In the genomic region with DNA sequence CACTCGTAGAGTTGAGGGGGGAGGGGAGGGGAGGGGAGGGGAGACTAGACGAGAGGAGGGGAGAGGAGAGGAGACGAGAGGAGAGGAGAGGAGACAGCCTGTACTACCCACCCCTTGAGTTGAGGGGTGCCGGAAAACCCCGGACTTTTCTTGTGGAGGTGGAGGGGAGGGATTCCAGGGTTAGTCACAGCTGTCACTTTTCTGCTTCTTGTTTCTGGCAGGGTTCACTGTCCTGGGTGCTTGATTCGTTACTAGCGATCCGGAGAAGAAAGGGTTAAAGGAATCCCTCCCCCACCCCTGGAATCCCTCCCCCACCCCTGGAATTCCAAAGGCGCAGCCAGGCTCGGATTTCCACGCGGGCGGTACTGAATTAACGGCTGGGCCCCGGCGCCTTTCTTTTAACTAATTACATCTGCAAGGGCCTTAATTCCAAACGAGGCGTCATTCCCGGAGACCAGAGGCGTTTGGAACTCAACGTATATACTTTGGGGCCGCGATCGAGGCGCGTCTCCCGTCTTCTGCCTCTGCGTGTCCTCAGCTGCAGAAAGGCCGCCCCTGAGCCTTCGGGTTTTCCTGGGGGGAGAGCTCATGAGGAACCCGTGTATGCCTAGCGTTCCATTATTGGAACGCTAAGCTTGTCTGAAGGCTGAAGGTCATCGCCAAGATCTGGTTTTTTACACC, we compare ENCODE assay signal across 8 cellular contexts. TPM values are rescaled to one million over a fixed set of nuclear protein-coding genes. Genes with fewer than 3 reads are reported as not detected.
DNase-seq lines count a peak whose midpoint lies in the region; ATAC-seq and TF ChIP-seq lines count a peak whose summit lies in the region.

No MANE protein-coding gene starts in this region.

- no peak for ATAC-seq in SK-N-SH treated with all-trans-retinoic acid at 6 μM for 48 hours

- TF ChIP-seq CTCF in SK-N-SH (IDR thresholded peaks at IDR 0.05) (no peak), Peyer's patch (IDR thresholded peaks at IDR 0.05) (no peak)

- TF ChIP-seq EP300 in SK-N-SH (IDR thresholded peaks at IDR 0.05; ENCODE audit: borderline replicate concordance in 1 of 2, low read depth in 1 of 2, low read length in 1 of 2): no peak

- H3K9me3 ChIP-seq in SK-N-SH (no peaks in the 10 kb centered on the region), Peyer's patch (no peaks in the 10 kb centered on the region)

- no peaks in the 10 kb centered on the region for H3F3A ChIP-seq in SK-N-SH (replicated peaks; ENCODE audit: insufficient read depth)

- POLR2A ChIA-PET in SK-N-SH (lab: Yijun Ruan, JAX): no interaction called here

- CTCF ChIA-PET in SK-N-SH (lab: Yijun Ruan, JAX): no interaction called here

- TF ChIP-seq RAD21 in SK-N-SH (IDR thresholded peaks at IDR 0.05; ENCODE audit: low read length): no peak

- no peaks in the 10 kb centered on the region for H3K79me2 ChIP-seq in SK-N-SH (ENCODE audit: insufficient read depth)

- no peak overlapping the region for H3K4me3 ChIP-seq in SK-N-SH (ENCODE audit: low read depth in 2 of 2, low read length in 1 of 2)
- H3K4me3 ChIP-seq in Peyer's patch: peak overlapping the region in 1 of 4 donors; percentile 16
- H3K4me3 ChIP-seq in iPS-11a (ENCODE audit: low read depth, low read length): peak overlapping the region; percentile 27

- H4K20me1 ChIP-seq in SK-N-SH (ENCODE audit: insufficient read depth): no peaks in the 10 kb centered on the region

- no peak for DNase-seq in SK-N-SH
- DNase-seq in Peyer's patch: no peak
- DNase-seq in stimulated activated naive CD4-positive, alpha-beta T cell treated with Interleukin-2 at 50 U/mL for 16 hours (lab: John Stamatoyannopoulos, UW): peak; percentile 14
- no peak for DNase-seq in AG08396 (ENCODE audit: low spot score)
- no peak for DNase-seq in NCI-H69 (lab: John Stamatoyannopoulos, UW)
- no peak for DNase-seq in dermis blood vessel endothelial cell

- WGBS in SK-N-SH (ENCODE audit: low lambda C conversion rate): 12% methylated on average over 32 of the region's 34 CpGs

- H3K27me3 ChIP-seq in SK-N-SH (ENCODE audit: insufficient read depth) (peaks cover 7% of the 10 kb centered on the region; the same call in 1 of the 2 replicates), Peyer's patch (no peaks in the 10 kb centered on the region)

- no peak overlapping the region for H3K27ac ChIP-seq in SK-N-SH (ENCODE audit: low read depth in 2 of 2, low read length in 1 of 2)
- H3K27ac ChIP-seq in Peyer's patch: peak overlapping the region in 3 of 4 donors; percentile 33 to 64 (median 56)

- no peak for TF ChIP-seq POLR2A in Peyer's patch (IDR thresholded peaks at IDR 0.05)

- H3K9ac ChIP-seq in SK-N-SH: no peak overlapping the region

- H3K4me2 ChIP-seq in SK-N-SH: peak overlapping the region; percentile 24; the same call in 1 of the 2 replicates

- no peaks in the 10 kb centered on the region for H3K36me3 ChIP-seq in SK-N-SH (replicated peaks in 1 of 2; ENCODE audit: control insufficient read depth in 1 of 2, insufficient read depth in 2 of 2, low read length in 1 of 2)
- no peaks in the 10 kb centered on the region for H3K36me3 ChIP-seq in Peyer's patch

- no peak overlapping the region for H2AFZ ChIP-seq in SK-N-SH (ENCODE audit: low read depth)

- H3K9me2 ChIP-seq in SK-N-SH: no peaks in the 10 kb centered on the region

- H3K4me1 ChIP-seq in SK-N-SH (ENCODE audit: control insufficient read depth in 1 of 2, insufficient read depth in 2 of 2, low read depth in 1 of 2, low read length in 1 of 2) (peaks cover 0 to 4% of the 10 kb centered on the region in 2 experiments; a peak in 1 of 4 replicates), Peyer's patch (peaks cover 0 to 8% (median 0%) of the 10 kb centered on the region in 4 donors)

TF ChIP-seq in SK-N-SH, 30 proteins besides CTCF, POLR2A, EP300 and RAD21:
- TF ChIP-seq, protein P1, sequence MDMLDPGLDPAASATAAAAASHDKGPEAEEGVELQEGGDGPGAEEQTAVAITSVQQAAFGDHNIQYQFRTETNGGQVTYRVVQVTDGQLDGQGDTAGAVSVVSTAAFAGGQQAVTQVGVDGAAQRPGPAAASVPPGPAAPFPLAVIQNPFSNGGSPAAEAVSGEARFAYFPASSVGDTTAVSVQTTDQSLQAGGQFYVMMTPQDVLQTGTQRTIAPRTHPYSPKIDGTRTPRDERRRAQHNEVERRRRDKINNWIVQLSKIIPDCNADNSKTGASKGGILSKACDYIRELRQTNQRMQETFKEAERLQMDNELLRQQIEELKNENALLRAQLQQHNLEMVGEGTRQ (IDR thresholded peaks at IDR 0.05; ENCODE audit: borderline replicate concordance, low read depth, low read length): no peak
- TF ChIP-seq TEAD4 (IDR thresholded peaks at IDR 0.05; ENCODE audit: borderline replicate concordance, insufficient read depth): no peak
- TF ChIP-seq EZH2phosphoT487 (IDR thresholded peaks at IDR 0.05; ENCODE audit: borderline replicate concordance, low read depth): no peak
- no peak for TF ChIP-seq RCOR1 (IDR thresholded peaks at IDR 0.05; ENCODE audit: low read length)
- TF ChIP-seq GABPA (IDR thresholded peaks at IDR 0.05; ENCODE audit: low read depth): no peak
- no peak for TF ChIP-seq TCF12 (IDR thresholded peaks at IDR 0.05)
- TF ChIP-seq CHD2 (IDR thresholded peaks at IDR 0.05; ENCODE audit: low read length, partially characterized antibody): no peak
- no peak for TF ChIP-seq GATA2 (CRISPR knock-in tag; IDR thresholded peaks at IDR 0.05)
TF ChIP-seq in SK-N-SH: peak in this region for 0.

TF ChIP-seq in SK-N-SH treated with all-trans-retinoic acid at 6 μM for 48 hours, 23 proteins besides CTCF, POLR2A, EP300 and RAD21 (continues in another document):
- TF ChIP-seq, protein P2, sequence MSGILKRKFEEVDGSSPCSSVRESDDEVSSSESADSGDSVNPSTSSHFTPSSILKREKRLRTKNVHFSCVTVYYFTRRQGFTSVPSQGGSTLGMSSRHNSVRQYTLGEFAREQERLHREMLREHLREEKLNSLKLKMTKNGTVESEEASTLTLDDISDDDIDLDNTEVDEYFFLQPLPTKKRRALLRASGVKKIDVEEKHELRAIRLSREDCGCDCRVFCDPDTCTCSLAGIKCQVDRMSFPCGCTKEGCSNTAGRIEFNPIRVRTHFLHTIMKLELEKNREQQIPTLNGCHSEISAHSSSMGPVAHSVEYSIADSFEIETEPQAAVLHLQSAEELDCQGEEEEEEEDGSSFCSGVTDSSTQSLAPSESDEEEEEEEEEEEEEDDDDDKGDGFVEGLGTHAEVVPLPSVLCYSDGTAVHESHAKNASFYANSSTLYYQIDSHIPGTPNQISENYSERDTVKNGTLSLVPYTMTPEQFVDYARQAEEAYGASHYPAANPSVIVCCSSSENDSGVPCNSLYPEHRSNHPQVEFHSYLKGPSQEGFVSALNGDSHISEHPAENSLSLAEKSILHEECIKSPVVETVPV (CRISPR knock-in tag; IDR thresholded peaks at IDR 0.05): no peak
- TF ChIP-seq OSR1 (CRISPR knock-in tag; IDR thresholded peaks at IDR 0.05) (no peak), ZNF8 (CRISPR knock-in tag; IDR thresholded peaks at IDR 0.05) (no peak), PPARA (CRISPR knock-in tag; IDR thresholded peaks at IDR 0.05; ENCODE audit: borderline replicate concordance) (no peak), ARNTL (CRISPR knock-in tag; IDR thresholded peaks at IDR 0.05; ENCODE audit: borderline replicate concordance, low read depth) (no peak), ZFP3 (CRISPR knock-in tag; IDR thresholded peaks at IDR 0.05) (no peak), BACH2 (CRISPR knock-in tag; IDR thresholded peaks at IDR 0.05; ENCODE audit: borderline replicate concordance) (no peak), ZNF70 (CRISPR knock-in tag; IDR thresholded peaks at IDR 0.05) (no peak), CREB5 (CRISPR knock-in tag; IDR thresholded peaks at IDR 0.05; ENCODE audit: low read depth) (no peak), CSDC2 (CRISPR knock-in tag; IDR thresholded peaks at IDR 0.05) (no peak), RARB (CRISPR knock-in tag; IDR thresholded peaks at IDR 0.05) (no peak), ZC3H10 (CRISPR knock-in tag; IDR thresholded peaks at IDR 0.05) (no peak), TCF4 (CRISPR knock-in tag; IDR thresholded peaks at IDR 0.05; ENCODE audit: borderline replicate concordance) (no peak), SNAI2 (CRISPR knock-in tag; IDR thresholded peaks at IDR 0.05) (no peak), ESRRG (CRISPR knock-in tag; IDR thresholded peaks at IDR 0.05) (no peak), GLIS3 (CRISPR knock-in tag; IDR thresholded peaks at IDR 0.05) (no peak)

RNA-seq across cellular contexts. Expression of gene CSF2RA, which starts 20.1 kb away (rescaled TPM):
- not detected in 2 replicates for polyA plus RNA-seq in SK-N-SH (2012; rRNA removed)
- not detected in 2 replicates for polyA plus RNA-seq in SK-N-SH (2012; cell fraction: cytosol; rRNA removed)
- not detected in 2 replicates for polyA plus RNA-seq in SK-N-SH (2012; cell fraction: nucleus; rRNA removed)
- total RNA-seq in Peyer's patch (10 to 100 TPM in 1 of 4 donors, 1 to 10 TPM in 3; 2.5 to 16.5 (median 3.1) TPM), dermis blood vessel endothelial cell (not detected in 2 replicates)

RNA-seq across cellular contexts. Expression of gene CRLF2, which starts 36.1 kb away (rescaled TPM):
- polyA plus RNA-seq in SK-N-SH (2012; rRNA removed): not detected in 2 replicates
- polyA plus RNA-seq in SK-N-SH (2012; cell fraction: cytosol; rRNA removed): not detected in 2 replicates
- not detected in 2 replicates for polyA plus RNA-seq in SK-N-SH (2012; cell fraction: nucleus; rRNA removed)
- total RNA-seq in Peyer's patch: not detected
- not detected in 2 replicates for total RNA-seq in dermis blood vessel endothelial cell

Comparison
In these comparisons a context has a peak if more than half of its experiments do, and no peak if none do; other contexts are left out.
1. H3K27ac ChIP-seq: peak in Peyer's patch (3 of 4); none in SK-N-SH (0 of 2).